Comparison of ENCODE assay signal across 13 cellular contexts in the genomic region with DNA sequence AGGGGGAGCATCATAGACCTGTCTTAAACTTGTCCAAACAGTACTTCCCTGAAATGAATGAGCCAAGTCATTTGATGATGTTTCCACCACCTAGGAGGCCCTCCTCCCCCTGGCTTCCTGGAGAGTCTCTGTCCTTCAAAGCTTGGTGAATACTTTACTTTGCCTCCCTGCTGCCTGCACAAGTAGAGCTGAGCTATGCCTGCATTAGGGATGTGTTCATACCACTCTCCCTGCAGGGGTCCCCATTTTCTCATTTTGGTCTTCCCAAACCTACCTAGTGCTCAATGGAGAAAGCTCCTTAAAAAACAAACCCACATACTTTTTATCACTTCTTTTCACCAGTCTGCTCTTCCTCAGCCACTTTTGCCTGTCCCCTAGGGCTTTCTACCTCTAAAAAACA. TPM values are rescaled to one million over a fixed set of nuclear protein-coding genes. Genes with fewer than 3 reads are reported as not detected.
DNase-seq lines count a peak whose midpoint lies in the region; ATAC-seq and TF ChIP-seq lines count a peak whose summit lies in the region.
"Had no signal": no experiment of that assay in that cellular context is flagged by ENCODE, and none has a peak within 500 bp of the region (broad histone marks: within the 10 kb centered on the region; RNA-seq: fewer than 3 reads in every experiment).

No MANE protein-coding gene starts in this region.

- no peaks in the 10 kb centered on the region for H3K27me3 ChIP-seq in KMS-11 (ENCODE audit: insufficient read depth, low read depth)
- H3K27me3 ChIP-seq: SJSA1 had no signal

- H3K36me3 Mint-ChIP-seq in MCF 10A (ENCODE audit: insufficient read depth, unreplicated experiment), result no peaks in the 10 kb centered on the region

- DNase-seq in DMS 273 (lab: John Stamatoyannopoulos, UW; ENCODE audit: unreplicated experiment), result peak; percentile 64
- no peak for DNase-seq in DMS 273 treated with DMSO at 0.1 percent for 48 hours (lab: John Stamatoyannopoulos, UW)
- DNase-seq in MCF 10A (ENCODE audit: unreplicated experiment), result peak; percentile 36
- DNase-seq in medulla oblongata (ENCODE audit: extremely low spot score), result peak; percentile 64
- no peak for DNase-seq in posterior vena cava (ENCODE audit: low spot score)
- DNase-seq in stimulated activated CD4-positive, alpha-beta T cell treated with anti-CD3 and anti-CD28 coated beads, Interleukin-2, amount 100 ng/mL, for 24 hours, result no peak
- DNase-seq: amniotic stem cell; kidney glomerular epithelial cell; stimulated activated CD4-positive, alpha-beta T cell treated with anti-CD3 and anti-CD28 coated beads, Interleukin-2, amount 100 ng/mL, for 48 hours had no signal

- CTCF ChIA-PET in MCF 10A (lab: Yijun Ruan, JAX), result interaction anchor here (0.6 to 4.4 kb wide), 12 partner anchors 11 to 670 kb away, joined by 3 to 34 read pairs (median 3); no protein-coding TSS in a partner anchor

- H3K27ac Mint-ChIP-seq in MCF 10A (ENCODE audit: low read depth, unreplicated experiment), result no peak overlapping the region

- TF ChIP-seq CTCF in KMS-11 (conservative IDR thresholded peaks at IDR 0.05; ENCODE audit: low read depth, low read length) (no peak), MCF 10A (IDR thresholded peaks at IDR 0.05; ENCODE audit: unreplicated experiment) (peak; percentile 14)

- no peak overlapping the region for H3K4me3 Mint-ChIP-seq in MCF 10A (ENCODE audit: unreplicated experiment)

- POLR2A ChIA-PET in MCF 10A (lab: Yijun Ruan, JAX), result interaction anchor here (0.6 to 2.7 kb wide), 4 partner anchors 18 to 105 kb away, joined by 3 to 11 read pairs (median 5); a partner anchor contains a TSS

- no peaks in the 10 kb centered on the region for H3K4me1 Mint-ChIP-seq in MCF 10A (ENCODE audit: insufficient read depth, unreplicated experiment)

- ATAC-seq in HG03378 (IDR thresholded peaks at IDR 0.05; ENCODE audit: unreplicated experiment), result no peak

- no peaks in the 10 kb centered on the region for H4K20me1 ChIP-seq in KMS-11 (ENCODE audit: insufficient read depth)

- no peak overlapping the region for H2AFZ ChIP-seq in KMS-11 (ENCODE audit: low read depth)

- no peaks in the 10 kb centered on the region for H3K79me2 ChIP-seq in KMS-11 (ENCODE audit: insufficient read depth, low read depth)

- H3K4me2 ChIP-seq in KMS-11, result peak overlapping the region; percentile 97

- H3K4me3 ChIP-seq in KMS-11 (IDR thresholded peaks at IDR 0.05; ENCODE audit: insufficient read depth, low read depth, low read length), result no peak overlapping the region
- H3K4me3 ChIP-seq: SJSA1 had no signal

- no peaks in the 10 kb centered on the region for H3K36me3 ChIP-seq in KMS-11 (ENCODE audit: insufficient read depth)

- intact Hi-C loops in MCF 10A (cut with micrococcal nuclease), result loop anchor here (1.0 kb wide), 1 partner anchor 65 kb away; no protein-coding TSS in a partner anchor
- intact Hi-C loops in posterior vena cava (cut with DNase I), result no loop called here

- H3K9ac ChIP-seq in KMS-11, result no peak overlapping the region; the same call in 1 of the 2 replicates

- H3K9me3 Mint-ChIP-seq in MCF 10A (ENCODE audit: unreplicated experiment), result no peaks in the 10 kb centered on the region

- H3K27me3 Mint-ChIP-seq in MCF 10A (ENCODE audit: insufficient read depth, unreplicated experiment), result no peaks in the 10 kb centered on the region

- H3K27ac ChIP-seq in KMS-11, result peak overlapping the region; percentile 89; the same call in 1 of the 2 replicates
- H3K27ac ChIP-seq: 22Rv1, SJSA1 had no signal

- BruUV-seq in MCF 10A (replicated peaks; lab: Mats Ljungman, UMichigan), result no TSS peak

- peaks cover 59% of the 10 kb centered on the region for H3K4me1 ChIP-seq in KMS-11 (ENCODE audit: low read depth, poor library complexity, severe bottlenecking)
- H3K4me1 ChIP-seq: SJSA1 had no signal

RNA-seq across cellular contexts. Expression of a gene that starts 7.7 kb away (rescaled TPM):
- 0.12 and 0.16 TPM in 2 replicates for total RNA-seq in MCF 10A (2022)
- not detected for total RNA-seq in posterior vena cava
- total RNA-seq: SJSA1 had no signal

RNA-seq across cellular contexts. Expression of a gene that starts 17.6 kb away (rescaled TPM):
- total RNA-seq in MCF 10A (2022) (23.9 and 31.5 TPM in 2 replicates), posterior vena cava (10 to 100 TPM in 1 of 2 donors, 1 to 10 TPM in 1; 7.5 to 10.0 TPM)

RNA-seq across cellular contexts. Expression of a gene that starts 22.1 kb away (rescaled TPM):
- total RNA-seq in MCF 10A (2022) (34.8 and 53.1 TPM in 2 replicates), posterior vena cava (10 to 100 TPM; 42.9 to 54.8 TPM)

RNA-seq across cellular contexts. Expression of a gene that starts 58.2 kb away (rescaled TPM):
- total RNA-seq in MCF 10A (2022), result not detected in 2 replicates
- total RNA-seq in posterior vena cava, result not detected
- total RNA-seq: SJSA1 had no signal

Comparison
In these comparisons a context has a peak if more than half of its experiments do, and no peak if none do; other contexts are left out.
1. DNase-seq: peak in DMS 273 (single experiment), MCF 10A (single experiment) and medulla oblongata (single experiment); none in DMS 273 treated with DMSO at 0.1 percent for 48 hours (single experiment), posterior vena cava (single experiment) and stimulated activated CD4-positive, alpha-beta T cell treated with anti-CD3 and anti-CD28 coated beads, Interleukin-2, amount 100 ng/mL, for 24 hours (0 of 2).